Comparison of ENCODE assay signal across 1 cellular context in the genomic region with DNA sequence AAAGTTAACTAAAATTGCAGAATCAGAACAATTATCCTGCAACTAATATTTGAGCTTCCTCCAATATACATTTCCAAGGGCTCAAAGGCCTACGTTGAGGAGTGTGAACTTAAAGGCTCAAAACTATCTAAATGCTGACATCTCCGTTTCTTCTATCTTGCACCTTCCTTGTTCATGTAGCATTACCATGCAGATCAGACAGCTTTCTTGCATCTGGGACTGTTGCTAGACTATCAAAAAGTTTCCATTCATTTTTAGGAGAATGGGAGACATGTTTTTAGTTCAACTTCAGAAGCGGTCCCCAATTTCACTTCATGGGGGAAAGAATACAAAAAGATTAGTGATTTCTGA.
TF ChIP-seq lines count a peak whose summit lies in the region.

No MANE protein-coding gene starts in this region.

TF ChIP-seq in HepG2, 621 proteins besides CTCF, POLR2A, EP300 and RAD21:
- no peak for TF ChIP-seq ELF4 (CRISPR knock-in tag; IDR thresholded peaks at IDR 0.05; ENCODE audit: borderline replicate concordance)
- peak; percentile 45; the same call in 1 of the 2 replicates for TF ChIP-seq MAFF (IDR thresholded peaks at IDR 0.05; ENCODE audit: low read depth, low read length)
- TF ChIP-seq MAFK (conservative IDR thresholded peaks at IDR 0.05 in 1 of 2, IDR thresholded peaks at IDR 0.05 in 1 of 2; ENCODE audit: low read length in 2 of 2), result peak; percentile 61 to 62
- TF ChIP-seq, protein P1, sequence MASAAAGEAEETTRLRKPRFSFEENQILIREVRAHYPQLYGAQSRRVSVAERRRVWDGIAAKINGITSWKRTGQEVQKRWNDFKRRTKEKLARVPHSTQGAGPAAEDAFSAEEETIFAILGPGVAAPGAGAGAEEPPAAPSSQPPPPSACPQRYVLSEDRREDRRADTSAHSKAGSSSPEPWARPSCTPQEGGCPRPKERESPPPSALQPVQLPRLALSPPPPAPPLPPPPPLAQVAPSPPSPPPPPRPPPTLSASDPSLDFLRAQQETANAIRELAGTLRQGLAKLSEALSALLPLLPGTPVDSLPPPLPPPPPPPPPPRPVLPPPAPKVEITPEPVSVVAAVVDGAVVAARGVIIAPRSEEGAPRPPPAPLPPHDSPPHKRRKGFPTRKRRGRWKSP (CRISPR knock-in tag; IDR thresholded peaks at IDR 0.05), result no peak
- TF ChIP-seq MED8 (CRISPR knock-in tag; IDR thresholded peaks at IDR 0.05; ENCODE audit: insufficient replicate concordance), result no peak
- TF ChIP-seq, protein P2, sequence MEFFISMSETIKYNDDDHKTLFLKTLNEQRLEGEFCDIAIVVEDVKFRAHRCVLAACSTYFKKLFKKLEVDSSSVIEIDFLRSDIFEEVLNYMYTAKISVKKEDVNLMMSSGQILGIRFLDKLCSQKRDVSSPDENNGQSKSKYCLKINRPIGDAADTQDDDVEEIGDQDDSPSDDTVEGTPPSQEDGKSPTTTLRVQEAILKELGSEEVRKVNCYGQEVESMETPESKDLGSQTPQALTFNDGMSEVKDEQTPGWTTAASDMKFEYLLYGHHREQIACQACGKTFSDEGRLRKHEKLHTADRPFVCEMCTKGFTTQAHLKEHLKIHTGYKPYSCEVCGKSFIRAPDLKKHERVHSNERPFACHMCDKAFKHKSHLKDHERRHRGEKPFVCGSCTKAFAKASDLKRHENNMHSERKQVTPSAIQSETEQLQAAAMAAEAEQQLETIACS (CRISPR knock-in tag; IDR thresholded peaks at IDR 0.05), result no peak
- TF ChIP-seq RARG (CRISPR knock-in tag; IDR thresholded peaks at IDR 0.05; ENCODE audit: low read depth), result no peak
- TF ChIP-seq ZNF337 (CRISPR knock-in tag; IDR thresholded peaks at IDR 0.05; ENCODE audit: borderline replicate concordance, low read depth), result no peak
- TF ChIP-seq ZNF678 (CRISPR knock-in tag; IDR thresholded peaks at IDR 0.05), result no peak
- TF ChIP-seq ZNF616 (CRISPR knock-in tag; IDR thresholded peaks at IDR 0.05; ENCODE audit: low read depth), result no peak
